ENCODE assay signal across 31 cellular contexts in genomic region chr2:225157052-225157451, GRCh38.
"Had no signal": no experiment of that assay in that cellular context is flagged by ENCODE, and none has a peak within 500 bp of the region (broad histone marks: within the 10 kb centered on the region; RNA-seq: fewer than 3 reads in every experiment).

No MANE protein-coding gene starts in this region.

- H3K4me1 ChIP-seq: adrenal gland, breast epithelium, esophagus muscularis mucosa had no signal

- DNase-seq: activated B cell treated with CpG ODN at 0.5 μM for 24 hours; activated CD4-positive, alpha-beta T cell treated with anti-CD3 and anti-CD28 coated beads for 48 hours; activated CD4-positive, alpha-beta T cell treated with anti-CD3 and anti-CD28 coated beads, Interleukin-2, amount 50 U/mL, for 1 hour; activated CD4-positive, alpha-beta T cell treated with anti-CD3 and anti-CD28 coated beads, Interleukin-2, amount 50 U/mL, for 48 hours; activated CD8-positive, alpha-beta memory T cell treated with anti-CD3 and anti-CD28 coated beads for 24 hours; activated CD8-positive, alpha-beta T cell treated with anti-CD3 and anti-CD28 coated beads for 36 hours; activated effector memory CD4-positive, alpha-beta T cell treated with anti-CD3 and anti-CD28 coated beads, Interleukin-2, amount 50 U/mL, for 16 hours; activated naive CD4-positive, alpha-beta T cell treated with anti-CD3 and anti-CD28 coated beads for 36 hours; activated naive CD8-positive, alpha-beta T cell treated with anti-CD3 and anti-CD28 coated beads for 36 hours; activated naive CD8-positive, alpha-beta T cell treated with anti-CD3 and anti-CD28 coated beads, Interleukin-2, amount 50 U/mL, for 24 hours; activated T-cell treated with anti-CD3 and anti-CD28 coated beads, Interleukin-2, amount 50 U/mL, for 1 hour; activated T-cell treated with anti-CD3 and anti-CD28 coated beads, Interleukin-2, amount 50 U/mL, for 48 hours; adrenal gland; amygdala; aorta; central memory CD4-positive, alpha-beta T cell; cerebellar nuclear complex; effector CD4-positive, alpha-beta T cell; effector memory CD8-positive, alpha-beta T cell; erythroblast; foreskin fibroblast; head of caudate nucleus; T-helper 1 cell; T-helper 17 cell; T1000; WERI-Rb-1 had no signal

- ATAC-seq: activated CD4-positive, CD25-positive, alpha-beta regulatory T cell treated with anti-CD3 and anti-CD28 coated beads, Interleukin-2, amount 50 U/mL, for 24 hours; activated CD8-positive, alpha-beta T cell treated with anti-CD3 and anti-CD28 coated beads for 36 hours; activated naive CD8-positive, alpha-beta T cell treated with anti-CD3 and anti-CD28 coated beads, Interleukin-2, amount 50 U/mL, for 24 hours; effector memory CD8-positive, alpha-beta T cell; T-helper 17 cell had no signal

- H3K4me3 ChIP-seq: adrenal gland, breast epithelium, cardiac muscle cell, coronary artery, esophagus muscularis mucosa had no signal

- H3K36me3 ChIP-seq: adrenal gland, breast epithelium, cardiac muscle cell, esophagus muscularis mucosa, WERI-Rb-1 had no signal

- H3K27me3 ChIP-seq: adrenal gland, breast epithelium, cardiac muscle cell, esophagus muscularis mucosa had no signal

- H3K9me3 ChIP-seq: adrenal gland, breast epithelium, esophagus muscularis mucosa had no signal

- H3K27ac ChIP-seq: adrenal gland, breast epithelium, cardiac muscle cell, coronary artery, esophagus muscularis mucosa, WERI-Rb-1 had no signal
